28 cellular contexts compared by ENCODE assay signal in genomic region chr1:207875532-207875931, GRCh38. TPM values are rescaled to one million over a fixed set of nuclear protein-coding genes. Genes with fewer than 3 reads are reported as not detected.
A peak's percentile ranks its signal among the peaks of the same experiment; 100 is the strongest.
DNase-seq lines count a peak whose midpoint lies in the region; ATAC-seq and TF ChIP-seq lines count a peak whose summit lies in the region.
"Had no signal": no experiment of that assay in that cellular context is flagged by ENCODE, and none has a peak within 500 bp of the region (broad histone marks: within the 10 kb centered on the region; RNA-seq: fewer than 3 reads in every experiment).

No MANE protein-coding gene starts in this region.

- intact Hi-C loops in activated CD4-positive, alpha-beta T cell treated with anti-CD3 and anti-CD28 coated beads for 36 hours (cut with DNase I, micrococcal nuclease), result no loop called here
- intact Hi-C loops in activated T-helper 2 cell treated with anti-CD3 and anti-CD28 coated beads, Interferon-gamma antibody, Interleukin-2, Interleukin-4, amounts not matched to agents 10 μg/mL and 5 μg/mL and 100 μg/mL, durations not matched to agents 14 hours and 24 hours and 36 hours (cut with micrococcal nuclease), result no loop called here

- H3K4me3 ChIP-seq in HL-60 (replicated peaks; ENCODE audit: insufficient read depth, low read length), result no peak overlapping the region
- H3K4me3 ChIP-seq: suprapubic skin, upper lobe of left lung had no signal

- no peak for ATAC-seq in activated CD4-positive, alpha-beta T cell treated with anti-CD3 and anti-CD28 coated beads for 36 hours
- ATAC-seq in stimulated activated effector memory CD8-positive, alpha-beta T cell treated with anti-CD3 and anti-CD28 coated beads, Interleukin-12 subunit alpha, Interleukin-12 subunit beta, amount 100 ng/mL, for 72 hours, result no peak
- ATAC-seq in HG02588 (IDR thresholded peaks at IDR 0.05; ENCODE audit: unreplicated experiment), result no peak
- ATAC-seq in GM19328 (IDR thresholded peaks at IDR 0.05; ENCODE audit: unreplicated experiment), result no peak
- ATAC-seq: left colon; natural killer cell treated with Interleukin-12 subunit alpha and Interleukin-12 subunit beta and Interleukin-15 and Interleukin-18, amount 100 ng/mL, for 72 hours had no signal

- H3K4me3 Mint-ChIP-seq in activated CD4-positive, alpha-beta T cell treated with anti-CD3 and anti-CD28 coated beads for 36 hours, result no peak overlapping the region
- H3K4me3 Mint-ChIP-seq in activated T-helper 2 cell treated with anti-CD3 and anti-CD28 coated beads, Interferon-gamma antibody, Interleukin-2, Interleukin-4, amounts not matched to agents 10 μg/mL and 5 μg/mL and 100 μg/mL, durations not matched to agents 14 hours and 24 hours and 36 hours (ENCODE audit: low read depth), result no peak overlapping the region
- no peak overlapping the region for H3K4me3 Mint-ChIP-seq in stimulated activated effector memory CD8-positive, alpha-beta T cell treated with anti-CD3 and anti-CD28 coated beads, Interleukin-12 subunit alpha, Interleukin-12 subunit beta, amount 100 ng/mL, for 72 hours
- H3K4me3 Mint-ChIP-seq: activated CD8-positive, alpha-beta memory T cell treated with anti-CD3 and anti-CD28 coated beads, Interleukin-2, amount 10 ng/mL, durations not matched to agents 7 days and 5 days; activated naive CD8-positive, alpha-beta T cell treated with anti-CD3 and anti-CD28 coated beads, Interleukin-2, amount 10 ng/mL, durations not matched to agents 7 days and 5 days; natural killer cell treated with Interleukin-12 subunit alpha and Interleukin-12 subunit beta and Interleukin-15 and Interleukin-18, amount 100 ng/mL, for 72 hours; WTC11 had no signal

- TF ChIP-seq CTCF in HL-60 (IDR thresholded peaks at IDR 0.05; ENCODE audit: insufficient read depth, low read length), result no peak

- H3K27me3 ChIP-seq in HL-60 (ENCODE audit: insufficient read depth, poor library complexity, severe bottlenecking), result no peaks in the 10 kb centered on the region
- H3K27me3 ChIP-seq: suprapubic skin, upper lobe of left lung had no signal

- POLR2A ChIA-PET in activated CD4-positive, alpha-beta T cell treated with anti-CD3 and anti-CD28 coated beads for 36 hours (lab: Charles Lee), result interaction anchor here (1.3 to 1.6 kb wide), 2 partner anchors 11 to 53 kb away, joined by 3 to 8 read pairs; no protein-coding TSS in a partner anchor

- DNase-seq in activated CD4-positive, alpha-beta T cell treated with anti-CD3 and anti-CD28 coated beads for 36 hours, result no peak
- DNase-seq in activated CD4-positive, alpha-beta T cell treated with anti-CD3 and anti-CD28 coated beads, Interleukin-2, amount 50 U/mL, for 48 hours, result no peak
- no peak for DNase-seq in HL-60 (ENCODE audit: low read depth in 1 of 2, low spot score in 1 of 2)
- no peak for DNase-seq in activated T-helper 2 cell treated with anti-CD3 and anti-CD28 coated beads, Interferon-gamma antibody, Interleukin-2, Interleukin-4, amounts not matched to agents 10 μg/mL and 5 μg/mL and 100 μg/mL, durations not matched to agents 14 hours and 24 hours and 36 hours (ENCODE audit: low spot score)
- DNase-seq in stimulated activated effector memory CD8-positive, alpha-beta T cell treated with anti-CD3 and anti-CD28 coated beads, Interleukin-12 subunit alpha, Interleukin-12 subunit beta, amount 100 ng/mL, for 72 hours (ENCODE audit: low spot score in 2 of 2), result no peak
- DNase-seq in activated effector memory CD4-positive, alpha-beta T cell treated with Interleukin-2 at 50 U/mL for 16 hours, result no peak
- DNase-seq: 8988T; activated naive CD8-positive, alpha-beta T cell treated with anti-CD3 and anti-CD28 coated beads, Interleukin-2, amount 10 ng/mL, durations not matched to agents 7 days and 5 days; aorta; C1 segment of cervical spinal cord; effector CD8-positive, alpha-beta T cell; immature natural killer cell; left colon; NCI-H2107; NCI-H748 treated with DMSO at 0.1 percent for 48 hours; SIG-M5; stimulated activated CD4-positive, alpha-beta T cell treated with anti-CD3 and anti-CD28 coated beads, Interleukin-4, amount 100 ng/mL, for 4 hours; stimulated activated naive CD4-positive, alpha-beta T cell; T1000; upper lobe of left lung had no signal

- H3K4me1 Mint-ChIP-seq in activated CD4-positive, alpha-beta T cell treated with anti-CD3 and anti-CD28 coated beads for 36 hours, result peaks cover 49% of the 10 kb centered on the region
- peaks cover 62% of the 10 kb centered on the region for H3K4me1 Mint-ChIP-seq in activated T-helper 2 cell treated with anti-CD3 and anti-CD28 coated beads, Interferon-gamma antibody, Interleukin-2, Interleukin-4, amounts not matched to agents 10 μg/mL and 5 μg/mL and 100 μg/mL, durations not matched to agents 14 hours and 24 hours and 36 hours (ENCODE audit: low read depth)
- peaks cover 50% of the 10 kb centered on the region for H3K4me1 Mint-ChIP-seq in stimulated activated effector memory CD8-positive, alpha-beta T cell treated with anti-CD3 and anti-CD28 coated beads, Interleukin-12 subunit alpha, Interleukin-12 subunit beta, amount 100 ng/mL, for 72 hours

- H3K27me3 Mint-ChIP-seq in activated CD4-positive, alpha-beta T cell treated with anti-CD3 and anti-CD28 coated beads for 36 hours, result no peaks in the 10 kb centered on the region
- H3K27me3 Mint-ChIP-seq in activated T-helper 2 cell treated with anti-CD3 and anti-CD28 coated beads, Interferon-gamma antibody, Interleukin-2, Interleukin-4, amounts not matched to agents 10 μg/mL and 5 μg/mL and 100 μg/mL, durations not matched to agents 14 hours and 24 hours and 36 hours (ENCODE audit: low read depth), result no peaks in the 10 kb centered on the region
- H3K27me3 Mint-ChIP-seq: activated CD8-positive, alpha-beta memory T cell treated with anti-CD3 and anti-CD28 coated beads, Interleukin-2, amount 10 ng/mL, durations not matched to agents 7 days and 5 days; activated naive CD8-positive, alpha-beta T cell treated with anti-CD3 and anti-CD28 coated beads, Interleukin-2, amount 10 ng/mL, durations not matched to agents 7 days and 5 days had no signal

- peak overlapping the region; percentile 41 for H3K27ac ChIP-seq in HL-60 (replicated peaks)
- H3K27ac ChIP-seq: suprapubic skin had no signal

- no peaks in the 10 kb centered on the region for H3K36me3 Mint-ChIP-seq in activated CD4-positive, alpha-beta T cell treated with anti-CD3 and anti-CD28 coated beads for 36 hours (ENCODE audit: low read depth)
- H3K36me3 Mint-ChIP-seq in activated T-helper 2 cell treated with anti-CD3 and anti-CD28 coated beads, Interferon-gamma antibody, Interleukin-2, Interleukin-4, amounts not matched to agents 10 μg/mL and 5 μg/mL and 100 μg/mL, durations not matched to agents 14 hours and 24 hours and 36 hours (ENCODE audit: low read depth), result no peaks in the 10 kb centered on the region
- peaks cover 5% of the 10 kb centered on the region for H3K36me3 Mint-ChIP-seq in stimulated activated effector memory CD8-positive, alpha-beta T cell treated with anti-CD3 and anti-CD28 coated beads, Interleukin-12 subunit alpha, Interleukin-12 subunit beta, amount 100 ng/mL, for 72 hours
- H3K36me3 Mint-ChIP-seq: activated naive CD8-positive, alpha-beta T cell treated with anti-CD3 and anti-CD28 coated beads, Interleukin-2, amount 10 ng/mL, durations not matched to agents 7 days and 5 days; immature natural killer cell; natural killer cell treated with Interleukin-12 subunit alpha and Interleukin-12 subunit beta and Interleukin-15 and Interleukin-18, amount 100 ng/mL, for 72 hours; WTC11 had no signal

- H3K27ac Mint-ChIP-seq in activated CD4-positive, alpha-beta T cell treated with anti-CD3 and anti-CD28 coated beads for 36 hours, result peak overlapping the region; percentile 39
- H3K27ac Mint-ChIP-seq in activated T-helper 2 cell treated with anti-CD3 and anti-CD28 coated beads, Interferon-gamma antibody, Interleukin-2, Interleukin-4, amounts not matched to agents 10 μg/mL and 5 μg/mL and 100 μg/mL, durations not matched to agents 14 hours and 24 hours and 36 hours, result peak overlapping the region; percentile 5
- H3K27ac Mint-ChIP-seq in stimulated activated effector memory CD8-positive, alpha-beta T cell treated with anti-CD3 and anti-CD28 coated beads, Interleukin-12 subunit alpha, Interleukin-12 subunit beta, amount 100 ng/mL, for 72 hours, result peak overlapping the region; percentile 26
- H3K27ac Mint-ChIP-seq: activated CD8-positive, alpha-beta memory T cell treated with anti-CD3 and anti-CD28 coated beads, Interleukin-2, amount 10 ng/mL, durations not matched to agents 7 days and 5 days; activated naive CD8-positive, alpha-beta T cell treated with anti-CD3 and anti-CD28 coated beads, Interleukin-2, amount 10 ng/mL, durations not matched to agents 7 days and 5 days; WTC11 had no signal

- CTCF ChIA-PET in activated CD4-positive, alpha-beta T cell treated with anti-CD3 and anti-CD28 coated beads for 36 hours (lab: Charles Lee), result interaction anchor here (1.2 to 17.2 kb wide), 6 partner anchors 9 to 218 kb away, joined by 3 to 297 read pairs (median 8); no protein-coding TSS in a partner anchor

- no peaks in the 10 kb centered on the region for H3K9me3 Mint-ChIP-seq in activated CD4-positive, alpha-beta T cell treated with anti-CD3 and anti-CD28 coated beads for 36 hours (ENCODE audit: low read depth)
- H3K9me3 Mint-ChIP-seq in activated T-helper 2 cell treated with anti-CD3 and anti-CD28 coated beads, Interferon-gamma antibody, Interleukin-2, Interleukin-4, amounts not matched to agents 10 μg/mL and 5 μg/mL and 100 μg/mL, durations not matched to agents 14 hours and 24 hours and 36 hours, result no peaks in the 10 kb centered on the region
- H3K9me3 Mint-ChIP-seq in stimulated activated effector memory CD8-positive, alpha-beta T cell treated with anti-CD3 and anti-CD28 coated beads, Interleukin-12 subunit alpha, Interleukin-12 subunit beta, amount 100 ng/mL, for 72 hours, result no peaks in the 10 kb centered on the region
- H3K9me3 Mint-ChIP-seq: activated naive CD8-positive, alpha-beta T cell treated with anti-CD3 and anti-CD28 coated beads, Interleukin-2, amount 10 ng/mL, durations not matched to agents 7 days and 5 days; immature natural killer cell; natural killer cell treated with Interleukin-12 subunit alpha and Interleukin-12 subunit beta and Interleukin-15 and Interleukin-18, amount 100 ng/mL, for 72 hours had no signal

RNA-seq across cellular contexts. Expression of gene CD34, which starts 35.4 kb away (rescaled TPM):
- total RNA-seq in activated CD4-positive, alpha-beta T cell treated with anti-CD3 and anti-CD28 coated beads for 36 hours, result under 1 TPM; 0.02 to 0.04 TPM
- total RNA-seq in activated T-helper 2 cell treated with anti-CD3 and anti-CD28 coated beads, Interferon-gamma antibody, Interleukin-2, Interleukin-4, amounts not matched to agents 10 μg/mL and 5 μg/mL and 100 μg/mL, durations not matched to agents 14 hours and 24 hours and 36 hours, result not detected in 2 replicates
- total RNA-seq: activated naive CD8-positive, alpha-beta T cell treated with anti-CD3 and anti-CD28 coated beads, Interleukin-2, amount 10 ng/mL, durations not matched to agents 7 days and 5 days; bronchial epithelial cell; epithelial cell of proximal tubule; natural killer cell treated with Interleukin-12 subunit alpha and Interleukin-12 subunit beta and Interleukin-15 and Interleukin-18, amount 100 ng/mL, for 72 hours had no signal
